ENCODE assay signal across 27 cellular contexts in the genomic region with DNA sequence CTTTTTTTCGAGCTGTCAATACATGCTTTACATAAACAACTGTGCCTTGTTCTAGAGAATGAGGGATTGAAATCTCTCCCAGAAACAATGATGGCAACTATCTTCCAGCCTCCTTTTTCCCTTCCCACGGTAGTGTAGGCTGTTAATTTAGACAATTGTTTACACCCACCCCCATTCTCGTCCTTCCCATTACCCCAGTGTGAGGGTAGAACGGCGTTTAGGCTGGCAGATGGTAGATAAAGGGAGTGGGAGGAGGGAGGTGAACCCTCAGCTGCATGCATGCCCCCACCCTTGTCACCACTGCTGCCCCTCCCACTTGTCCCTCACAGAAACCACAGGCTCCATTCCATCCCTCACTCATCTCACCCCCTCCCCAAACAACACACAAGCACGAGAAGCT.
"Had no signal": no experiment of that assay in that cellular context is flagged by ENCODE, and none has a peak within 500 bp of the region (broad histone marks: within the 10 kb centered on the region; RNA-seq: fewer than 3 reads in every experiment).

No MANE protein-coding gene starts in this region.

- DNase-seq: activated CD4-positive, alpha-beta T cell treated with anti-CD3 and anti-CD28 coated beads for 36 hours; activated CD4-positive, CD25-positive, alpha-beta regulatory T cell; activated naive CD4-positive, alpha-beta T cell treated with Interleukin-2 at 50 U/mL for 16 hours; activated T-cell treated with anti-CD3 and anti-CD28 coated beads for 4 hours; activated T-cell treated with anti-CD3 and anti-CD28 coated beads, Interleukin-2, amount 50 U/mL, for 72 hours; aorta; effector CD4-positive, alpha-beta T cell; esophagus squamous epithelium; foreskin melanocyte; heart right ventricle; kidney glomerular epithelial cell; left ventricle myocardium superior; mucosa of descending colon; nucleus accumbens; retina; sigmoid colon; small intestine; stimulated activated CD4-positive, alpha-beta T cell treated with anti-CD3 and anti-CD28 coated beads, Interleukin-4, amount 100 ng/mL, for 24 hours; T-helper 2 cell; trophoblast cell had no signal

- H3K9me3 ChIP-seq: body of pancreas, mucosa of descending colon, pancreas, prostate gland had no signal

- H3K4me3 ChIP-seq: body of pancreas, esophagus squamous epithelium, heart right ventricle, mucosa of descending colon, pancreas, prostate gland, sigmoid colon, thoracic aorta had no signal

- H3K4me1 ChIP-seq: esophagus squamous epithelium, heart right ventricle, prostate gland had no signal

- FAIRE-seq: colon, pancreas, small intestine, urothelium cell line had no signal

- H3K27me3 ChIP-seq: body of pancreas, esophagus squamous epithelium, heart right ventricle, pancreas, sigmoid colon had no signal

- H3K36me3 ChIP-seq: esophagus squamous epithelium, heart right ventricle, pancreas, prostate gland, sigmoid colon, thoracic aorta had no signal

- ATAC-seq: activated CD4-positive, alpha-beta T cell treated with anti-CD3 and anti-CD28 coated beads for 36 hours; activated T-cell treated with anti-CD3 and anti-CD28 coated beads, Interleukin-2, amount 50 U/mL, for 72 hours; heart right ventricle; left ventricle myocardium superior; mucosa of descending colon had no signal

- H3K27ac ChIP-seq: body of pancreas, epithelial cell of prostate, esophagus squamous epithelium, heart right ventricle, pancreas, prostate gland, thoracic aorta had no signal
